ENCODE assay signal across 1 cellular context in the genomic region with DNA sequence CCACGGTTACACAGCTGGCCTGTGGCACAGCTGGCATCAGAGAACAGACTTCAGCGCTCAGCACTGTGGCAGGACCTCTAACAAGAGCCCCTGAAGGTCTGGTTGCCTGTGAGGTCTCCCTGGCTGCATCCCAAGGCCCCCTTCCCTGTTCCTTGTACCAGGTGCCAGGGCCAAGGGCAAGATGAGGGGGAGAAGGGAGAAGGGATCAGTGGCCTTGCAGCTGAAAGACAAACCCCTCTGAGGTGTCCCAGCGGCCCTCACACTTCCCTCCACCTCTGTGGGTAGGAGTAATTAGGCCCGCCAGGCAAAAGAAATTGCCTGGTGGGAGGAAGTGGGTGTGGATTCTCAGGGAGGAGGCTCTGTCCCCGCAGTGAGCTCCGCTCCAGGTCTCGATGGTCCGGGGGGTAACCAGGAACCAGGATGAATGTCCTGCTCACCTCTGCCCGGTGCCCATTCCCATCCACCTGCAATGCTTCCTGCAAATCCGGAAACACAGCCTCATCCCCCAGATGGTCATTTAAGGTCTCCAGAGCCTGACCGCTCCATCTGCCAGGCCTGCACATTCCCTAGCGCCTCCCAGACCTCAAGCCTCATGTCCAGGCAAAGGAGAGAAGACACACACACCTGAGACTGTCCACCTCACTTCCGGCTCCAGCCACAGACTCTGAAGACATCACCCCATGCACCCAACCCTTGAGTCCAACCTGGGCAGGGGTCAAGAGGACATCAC.
TF ChIP-seq lines count a peak whose summit lies in the region.

No MANE protein-coding gene starts in this region.

TF ChIP-seq in HepG2, 621 proteins besides CTCF, POLR2A, EP300 and RAD21:
- TF ChIP-seq, protein P1, sequence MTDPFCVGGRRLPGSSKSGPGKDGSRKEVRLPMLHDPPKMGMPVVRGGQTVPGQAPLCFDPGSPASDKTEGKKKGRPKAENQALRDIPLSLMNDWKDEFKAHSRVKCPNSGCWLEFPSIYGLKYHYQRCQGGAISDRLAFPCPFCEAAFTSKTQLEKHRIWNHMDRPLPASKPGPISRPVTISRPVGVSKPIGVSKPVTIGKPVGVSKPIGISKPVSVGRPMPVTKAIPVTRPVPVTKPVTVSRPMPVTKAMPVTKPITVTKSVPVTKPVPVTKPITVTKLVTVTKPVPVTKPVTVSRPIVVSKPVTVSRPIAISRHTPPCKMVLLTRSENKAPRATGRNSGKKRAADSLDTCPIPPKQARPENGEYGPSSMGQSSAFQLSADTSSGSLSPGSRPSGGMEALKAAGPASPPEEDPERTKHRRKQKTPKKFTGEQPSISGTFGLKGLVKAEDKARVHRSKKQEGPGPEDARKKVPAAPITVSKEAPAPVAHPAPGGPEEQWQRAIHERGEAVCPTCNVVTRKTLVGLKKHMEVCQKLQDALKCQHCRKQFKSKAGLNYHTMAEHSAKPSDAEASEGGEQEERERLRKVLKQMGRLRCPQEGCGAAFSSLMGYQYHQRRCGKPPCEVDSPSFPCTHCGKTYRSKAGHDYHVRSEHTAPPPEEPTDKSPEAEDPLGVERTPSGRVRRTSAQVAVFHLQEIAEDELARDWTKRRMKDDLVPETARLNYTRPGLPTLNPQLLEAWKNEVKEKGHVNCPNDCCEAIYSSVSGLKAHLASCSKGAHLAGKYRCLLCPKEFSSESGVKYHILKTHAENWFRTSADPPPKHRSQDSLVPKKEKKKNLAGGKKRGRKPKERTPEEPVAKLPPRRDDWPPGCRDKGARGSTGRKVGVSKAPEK (CRISPR knock-in tag; IDR thresholded peaks at IDR 0.05; ENCODE audit: borderline replicate concordance): no peak
- TF ChIP-seq HIVEP1 (CRISPR knock-in tag; IDR thresholded peaks at IDR 0.05): 0 out of 2 replicates have a peak, but pooled peaks have one; percentile 3
